ENCODE assay signal across 1 cellular context in genomic region chr1:8539683-8540082, GRCh38.
TF ChIP-seq lines count a peak whose summit lies in the region.

No MANE protein-coding gene starts in this region.

TF ChIP-seq in IMR-90, 13 proteins besides CTCF, POLR2A, EP300 and RAD21 (continued from another document):
- TF ChIP-seq FOS (IDR thresholded peaks at IDR 0.05; ENCODE audit: low read depth, low read length): no peak
- no peak for TF ChIP-seq SMC3 (IDR thresholded peaks at IDR 0.05; ENCODE audit: low read depth, low read length)
- TF ChIP-seq, protein P1, sequence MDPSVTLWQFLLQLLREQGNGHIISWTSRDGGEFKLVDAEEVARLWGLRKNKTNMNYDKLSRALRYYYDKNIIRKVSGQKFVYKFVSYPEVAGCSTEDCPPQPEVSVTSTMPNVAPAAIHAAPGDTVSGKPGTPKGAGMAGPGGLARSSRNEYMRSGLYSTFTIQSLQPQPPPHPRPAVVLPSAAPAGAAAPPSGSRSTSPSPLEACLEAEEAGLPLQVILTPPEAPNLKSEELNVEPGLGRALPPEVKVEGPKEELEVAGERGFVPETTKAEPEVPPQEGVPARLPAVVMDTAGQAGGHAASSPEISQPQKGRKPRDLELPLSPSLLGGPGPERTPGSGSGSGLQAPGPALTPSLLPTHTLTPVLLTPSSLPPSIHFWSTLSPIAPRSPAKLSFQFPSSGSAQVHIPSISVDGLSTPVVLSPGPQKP (IDR thresholded peaks at IDR 0.05; ENCODE audit: borderline replicate concordance, low read depth, low read length): no peak
- no peak for TF ChIP-seq BHLHE40 (IDR thresholded peaks at IDR 0.05; ENCODE audit: low read depth, low read length)
- TF ChIP-seq USF2 (IDR thresholded peaks at IDR 0.05; ENCODE audit: low read depth, low read length): no peak
- no peak for TF ChIP-seq MXI1 (IDR thresholded peaks at IDR 0.05; ENCODE audit: borderline replicate concordance, low read depth, low read length)
- no peak for TF ChIP-seq NFE2L2 (IDR thresholded peaks at IDR 0.05; ENCODE audit: low read depth, low read length)
- TF ChIP-seq RCOR1 (IDR thresholded peaks at IDR 0.05; ENCODE audit: insufficient replicate concordance, low read length): no peak
